Comparison of ENCODE assay signal across 8 cellular contexts in the genomic region with DNA sequence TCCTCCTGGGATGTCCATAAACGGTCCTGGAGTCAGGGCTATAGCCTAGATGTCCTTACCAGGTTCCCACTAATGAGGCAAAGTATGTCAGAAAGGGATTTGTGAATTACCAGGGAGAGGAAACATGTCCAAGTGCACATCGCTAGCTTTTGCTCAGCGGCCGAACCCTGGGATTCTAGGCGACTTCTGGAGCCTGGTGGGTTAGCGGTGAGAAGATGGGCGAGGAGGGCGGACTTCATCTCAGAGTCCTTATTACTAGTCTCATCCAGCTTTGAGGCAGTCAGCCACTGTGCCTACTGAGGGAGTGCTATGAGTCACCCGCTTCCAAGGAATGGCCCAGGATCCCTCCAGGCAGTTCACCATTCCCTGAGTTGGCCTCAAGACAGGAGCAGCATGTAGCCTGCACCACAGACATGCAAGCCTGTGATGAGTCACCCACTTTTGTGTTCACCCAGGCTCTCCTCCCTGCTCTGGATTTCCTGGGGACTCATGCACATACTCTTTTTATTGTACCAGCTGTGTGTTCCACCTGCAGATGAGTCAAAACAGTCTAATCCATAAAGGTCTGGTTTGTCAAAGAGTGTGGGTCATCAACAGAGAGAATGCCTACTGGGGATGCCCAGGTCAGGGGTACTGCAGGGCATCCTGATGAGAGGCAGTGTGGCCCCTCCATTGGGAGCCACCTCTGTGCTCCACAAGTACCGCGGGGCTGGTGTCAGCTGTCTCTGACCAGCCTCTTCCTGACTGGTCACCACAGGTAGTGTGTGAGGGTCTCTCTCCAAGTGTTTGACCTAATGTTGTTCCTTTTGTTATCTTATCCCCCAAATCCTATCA. TPM values are rescaled to one million over a fixed set of nuclear protein-coding genes. Genes with fewer than 3 reads are reported as not detected.
DNase-seq lines count a peak whose midpoint lies in the region; ATAC-seq, FAIRE-seq and TF ChIP-seq lines count a peak whose summit lies in the region.

No MANE protein-coding gene starts in this region.

- H3K27ac Mint-ChIP-seq in neural progenitor cell, result no peak overlapping the region

- H3K4me3 Mint-ChIP-seq in neural progenitor cell, result no peak overlapping the region

- no peaks in the 10 kb centered on the region for H4K20me1 ChIP-seq in neural progenitor cell (ENCODE audit: low read depth)

- H3K9me3 Mint-ChIP-seq in neural progenitor cell, result no peaks in the 10 kb centered on the region

- H3K4me2 ChIP-seq in neural progenitor cell, result no peak overlapping the region

- FAIRE-seq in kidney (lab: Jason Lieb, UNC), result no peak

- no peaks in the 10 kb centered on the region for H3K9me3 ChIP-seq in heart left ventricle
- H3K9me3 ChIP-seq in kidney (ENCODE audit: control insufficient read depth in 1 of 2, low read length in 2 of 2), result no peaks in the 10 kb centered on the region
- H3K9me3 ChIP-seq in transverse colon, result no peaks in the 10 kb centered on the region
- no peaks in the 10 kb centered on the region for H3K9me3 ChIP-seq in neural progenitor cell (ENCODE audit: low read depth)

- TF ChIP-seq EP300 in transverse colon (IDR thresholded peaks at IDR 0.05; ENCODE audit: low read depth), result no peak

- TF ChIP-seq POLR2A in heart left ventricle (IDR thresholded peaks at IDR 0.05), result no peak
- no peak for TF ChIP-seq POLR2A in transverse colon (IDR thresholded peaks at IDR 0.05)

- in situ Hi-C loops in transverse colon (cut with MboI; ENCODE audit: low pct_ligation_motif_present in 1 of 4, low pct_unique_long_range_greater_than_20kb in 1 of 4, low sequenced_read_pairs in 3 of 4), result loop anchor here (10.0 to 25.0 kb wide), 5 partner anchors 115 to 448 kb away; a partner anchor contains a TSS

- no peak overlapping the region for H2AFZ ChIP-seq in neural progenitor cell (replicated peaks)

- H3K9ac ChIP-seq in kidney (ENCODE audit: low read length in 2 of 2), result peak overlapping the region in 1 of 2 donors; percentile 78
- no peak overlapping the region for H3K9ac ChIP-seq in neural progenitor cell

- TF ChIP-seq CTCF in heart left ventricle (IDR thresholded peaks at IDR 0.05), result no peak
- TF ChIP-seq CTCF in kidney (IDR thresholded peaks at IDR 0.05; ENCODE audit: borderline replicate concordance, extremely low read depth, insufficient read depth), result no peak
- TF ChIP-seq CTCF in transverse colon (IDR thresholded peaks at IDR 0.05), result no peak
- no peak for TF ChIP-seq CTCF in neural progenitor cell (IDR thresholded peaks at IDR 0.05)

- H3K36me3 Mint-ChIP-seq in neural progenitor cell, result peaks cover 2% of the 10 kb centered on the region

- H3K4me3 ChIP-seq in heart left ventricle (no peak overlapping the region), kidney (ENCODE audit: low read length in 2 of 2) (no peak overlapping the region), transverse colon (no peak overlapping the region), neural progenitor cell (no peak overlapping the region)

- peaks cover 12% of the 10 kb centered on the region for H3K4me1 Mint-ChIP-seq in neural progenitor cell

- no peaks in the 10 kb centered on the region for H3K79me2 ChIP-seq in neural progenitor cell (ENCODE audit: low read depth)

- peak in 2 of 4 donors; percentile 12 to 25 for ATAC-seq in heart left ventricle

- peak overlapping the region in 11 of 12 donors; percentile 38 to 90 (median 86) for H3K27ac ChIP-seq in heart left ventricle
- H3K27ac ChIP-seq in kidney (ENCODE audit: low read depth in 2 of 2, low read length in 2 of 2), result peak overlapping the region; percentile 96 to 98
- H3K27ac ChIP-seq in transverse colon, result peak overlapping the region; percentile 85 to 90 (median 87)
- H3K27ac ChIP-seq in neural progenitor cell, result no peak overlapping the region

- H3F3A ChIP-seq in neural progenitor cell (ENCODE audit: low read depth), result no peaks in the 10 kb centered on the region

- peaks cover 0 to 36% (median 19%) of the 10 kb centered on the region in 9 donors for H3K36me3 ChIP-seq in heart left ventricle
- peaks cover 37 to 56% of the 10 kb centered on the region in 2 donors for H3K36me3 ChIP-seq in kidney (ENCODE audit: control insufficient read depth in 1 of 2, insufficient read depth in 2 of 2, low read length in 2 of 2)
- peaks cover 0 to 10% (median under 1%) of the 10 kb centered on the region in 4 donors for H3K36me3 ChIP-seq in transverse colon
- H3K36me3 ChIP-seq in neural progenitor cell, result no peaks in the 10 kb centered on the region

- peak in 1 of 5 donors; percentile 78 for DNase-seq in heart left ventricle
- DNase-seq in cardiac septum (ENCODE audit: low spot score), result no peak
- peak; percentile 40 for DNase-seq in activated naive CD4-positive, alpha-beta T cell treated with anti-CD3 and anti-CD28 coated beads, Interleukin-2, amount 50 U/mL, for 16 hours
- peak; percentile 86 for DNase-seq in kidney
- peak; percentile 71 for DNase-seq in transverse colon
- no peak for DNase-seq in midbrain (lab: John Stamatoyannopoulos, UW)
- DNase-seq in NCI-H2081 treated with DMSO at 0.1 percent for 48 hours (lab: John Stamatoyannopoulos, UW), result no peak
- no peak for DNase-seq in neural progenitor cell (ENCODE audit: low spot score)

- peaks cover 0 to 63% (median 49%) of the 10 kb centered on the region in 12 donors for H3K4me1 ChIP-seq in heart left ventricle
- H3K4me1 ChIP-seq in kidney (ENCODE audit: control insufficient read depth in 1 of 2, insufficient read depth in 1 of 2, low read depth in 1 of 2, low read length in 2 of 2), result peaks cover 37 to 49% of the 10 kb centered on the region in 2 donors
- H3K4me1 ChIP-seq in transverse colon, result peaks cover 29 to 54% (median 41%) of the 10 kb centered on the region in 4 donors
- no peaks in the 10 kb centered on the region for H3K4me1 ChIP-seq in neural progenitor cell

- H3K27me3 ChIP-seq in heart left ventricle (no peaks in the 10 kb centered on the region), transverse colon (no peaks in the 10 kb centered on the region), neural progenitor cell (no peaks in the 10 kb centered on the region)

- intact Hi-C loops in heart left ventricle (cut with DNase I), result loop anchor here in 7 of 10 donors (2.0 to 10.0 kb wide), 8 partner anchors 19 to 495 kb away; a partner anchor contains a TSS
- intact Hi-C loops in cardiac septum (cut with DNase I), result loop anchor here (5.0 to 10.0 kb wide), 3 partner anchors 33 to 433 kb away; no protein-coding TSS in a partner anchor
- intact Hi-C loops in kidney (cut with DNase I), result loop anchor here (10.0 kb wide), 1 partner anchor 115 kb away; no protein-coding TSS in a partner anchor
- intact Hi-C loops in transverse colon (cut with DNase I; ENCODE audit: low total_unique reads), result no loop called here

- WGBS in heart left ventricle, 4 donors, result 93 to 97% (median 93%) methylated on average over 10 to 11 of the region's 11 CpGs
- 45 to 88% methylated on average over 4 to 11 of the region's 11 CpGs for WGBS in transverse colon (ENCODE audit: low coverage in 1 of 2), 2 donors

- H3K27me3 Mint-ChIP-seq in neural progenitor cell (ENCODE audit: insufficient read depth, low read depth), result peaks cover 5% of the 10 kb centered on the region

RNA-seq across cellular contexts. Expression of a gene that starts 20.2 kb away (rescaled TPM):
- total RNA-seq in heart left ventricle (10 to 100 TPM in 8 of 9 donors, 1 to 10 TPM in 1; 7.5 to 42.5 (median 13.5) TPM), cardiac septum (9.2 TPM), kidney (28.3 TPM), transverse colon (100 to 1,000 TPM in 1 of 4 donors, 10 to 100 TPM in 3; 34.6 to 129 (median 67.8) TPM), neural progenitor cell (ENCODE audit: low replicate concordance) (3.1 and 4.3 TPM in 2 replicates)
- polyA plus RNA-seq in heart left ventricle (10 to 100 TPM; 11.1 to 50.1 TPM), kidney (ENCODE audit: insufficient read depth, low read depth, low replicate concordance) (36.3 TPM)

Comparison
In these comparisons a context has a peak if more than half of its experiments do, and no peak if none do; other contexts are left out.
1. DNase-seq: peak in activated naive CD4-positive, alpha-beta T cell treated with anti-CD3 and anti-CD28 coated beads, Interleukin-2, amount 50 U/mL, for 16 hours (single experiment), kidney (single experiment) and transverse colon (single experiment); none in cardiac septum (single experiment), midbrain (single experiment), NCI-H2081 treated with DMSO at 0.1 percent for 48 hours (single experiment) and neural progenitor cell (single experiment).